23 cellular contexts compared by ENCODE assay signal in the genomic region with DNA sequence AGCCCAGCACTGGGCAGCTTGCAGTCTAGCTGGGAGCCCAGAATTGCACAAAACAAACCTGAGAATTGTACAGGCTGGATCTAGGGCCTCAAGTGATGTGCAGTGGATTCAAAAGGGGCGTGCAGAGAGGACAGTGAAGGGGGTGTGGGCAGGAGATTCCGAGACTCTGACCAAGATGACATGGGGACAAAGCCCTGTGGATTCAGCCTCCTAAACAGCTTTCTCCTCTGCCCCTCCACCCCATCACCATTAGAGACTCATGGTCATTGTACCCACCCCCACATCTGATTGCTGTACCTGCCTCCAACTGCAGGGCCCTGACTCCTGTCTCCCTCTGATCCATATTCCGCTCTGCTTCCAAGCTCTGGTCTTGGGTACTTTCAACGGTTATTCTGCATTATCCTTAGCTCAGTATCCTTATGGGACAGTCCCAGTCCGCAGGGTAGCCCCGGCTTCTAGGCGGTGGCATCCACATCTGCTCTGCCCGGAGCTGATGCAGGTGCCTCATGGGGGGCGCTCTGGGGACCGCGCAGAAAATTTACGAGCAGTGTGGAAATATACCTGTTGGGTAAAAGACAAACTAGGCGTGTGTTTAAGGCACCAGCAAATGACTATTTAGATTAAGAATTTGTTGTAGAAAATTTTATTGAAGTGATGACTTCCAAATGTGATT. TPM values are rescaled to one million over a fixed set of nuclear protein-coding genes. Genes with fewer than 3 reads are reported as not detected.
DNase-seq lines count a peak whose midpoint lies in the region; ATAC-seq and FAIRE-seq lines count a peak whose summit lies in the region.
"Had no signal": no experiment of that assay in that cellular context is flagged by ENCODE, and none has a peak within 500 bp of the region (broad histone marks: within the 10 kb centered on the region; RNA-seq: fewer than 3 reads in every experiment).

No MANE protein-coding gene starts in this region.

- H3K4me3 Mint-ChIP-seq in CD4-positive, alpha-beta memory T cell: peak overlapping the region in 7 of 8 donors; percentile 3 to 70 (median 60)
- H3K4me3 Mint-ChIP-seq in T-helper 17 cell (peak overlapping the region; percentile 59), naive B cell (peak overlapping the region in 5 of 8 donors; percentile 5 to 90 (median 77))

- intact Hi-C loops in CD4-positive, alpha-beta memory T cell (cut with micrococcal nuclease): loop anchor here (2.0 kb wide), 1 partner anchor 49 kb away; no protein-coding TSS in a partner anchor

- H3K27ac ChIP-seq in CD4-positive, alpha-beta memory T cell (ENCODE audit: low read depth, low read length): no peak overlapping the region
- H3K27ac ChIP-seq: gastroesophageal sphincter, left lung had no signal

- peaks cover 14% of the 10 kb centered on the region for H3K36me3 ChIP-seq in CD4-positive, alpha-beta memory T cell (ENCODE audit: insufficient read depth, low read length)

- no peaks in the 10 kb centered on the region for H3K9me3 ChIP-seq in CD4-positive, alpha-beta memory T cell (ENCODE audit: control insufficient read depth in 1 of 2, low read length in 2 of 2)
- no peaks in the 10 kb centered on the region for H3K9me3 ChIP-seq in T-helper 17 cell (ENCODE audit: control insufficient read depth, low read length, poor library complexity, severe bottlenecking)
- H3K9me3 ChIP-seq: gastroesophageal sphincter, left lung had no signal

- H3K4me1 ChIP-seq in CD4-positive, alpha-beta memory T cell (ENCODE audit: insufficient read depth, low read length): peaks cover 4% of the 10 kb centered on the region

- ATAC-seq in T-helper 17 cell (no peak), naive B cell (ENCODE audit: low read depth in 2 of 2) (no peak)
- ATAC-seq: gastroesophageal sphincter had no signal

- CTCF ChIA-PET in CD4-positive, alpha-beta memory T cell (lab: Charles Lee; ENCODE audit: partially characterized antibody): interaction anchor here (0.7 to 1.5 kb wide), 3 partner anchors 48 to 102 kb away, joined by 3 read pairs; no protein-coding TSS in a partner anchor

- H3K27me3 ChIP-seq in CD4-positive, alpha-beta memory T cell (ENCODE audit: insufficient read depth, low read length): peaks cover 7% of the 10 kb centered on the region

- no peak overlapping the region for H3K4me3 ChIP-seq in CD4-positive, alpha-beta memory T cell (ENCODE audit: low read length in 2 of 2)
- H3K4me3 ChIP-seq: gastroesophageal sphincter, left lung had no signal

- H3K4me1 Mint-ChIP-seq in CD4-positive, alpha-beta memory T cell: peaks cover 2 to 12% (median 5%) of the 10 kb centered on the region in 4 donors
- peaks cover 6% of the 10 kb centered on the region for H3K4me1 Mint-ChIP-seq in T-helper 17 cell
- H3K4me1 Mint-ChIP-seq in naive B cell: peaks cover 5 to 15% (median 6%) of the 10 kb centered on the region in 3 donors

- POLR2A ChIA-PET in CD4-positive, alpha-beta memory T cell (lab: Charles Lee; ENCODE audit: partially characterized antibody): no interaction called here

- peak; percentile 23 for FAIRE-seq in GM19239 (lab: Jason Lieb, UNC)
- FAIRE-seq: GM18507 had no signal

- H3K36me3 Mint-ChIP-seq in CD4-positive, alpha-beta memory T cell: peaks cover 9 to 28% of the 10 kb centered on the region in 2 donors
- H3K36me3 Mint-ChIP-seq in T-helper 17 cell (ENCODE audit: low read depth) (peaks cover 2% of the 10 kb centered on the region), naive B cell (no peaks in the 10 kb centered on the region)

- H3K9me3 Mint-ChIP-seq in CD4-positive, alpha-beta memory T cell: no peaks in the 10 kb centered on the region
- H3K9me3 Mint-ChIP-seq in naive B cell: no peaks in the 10 kb centered on the region
- H3K9me3 Mint-ChIP-seq: dendritic cell treated with granulocyte-macrophage colony-stimulating factor and Interleukin-4, amounts not matched to agents 40 ng/mL and 50 ng/mL, for 4 days; HFFc6 had no signal

- H3K27ac Mint-ChIP-seq in CD4-positive, alpha-beta memory T cell: peak overlapping the region in 3 of 7 donors; percentile 3 to 32 (median 31)
- H3K27ac Mint-ChIP-seq in T-helper 17 cell: peak overlapping the region; percentile 57
- peak overlapping the region in 1 of 6 donors; percentile 11 for H3K27ac Mint-ChIP-seq in naive B cell
- H3K27ac Mint-ChIP-seq: dendritic cell treated with granulocyte-macrophage colony-stimulating factor and Interleukin-4, amounts not matched to agents 40 ng/mL and 50 ng/mL, for 4 days; HFFc6 had no signal

- DNase-seq in CD4-positive, alpha-beta memory T cell: no peak
- no peak for DNase-seq in GM19239 (ENCODE audit: insufficient read length, low spot score)
- DNase-seq in T-helper 17 cell: no peak
- DNase-seq in naive B cell: no peak
- DNase-seq in NCI-H2029 treated with DMSO at 0.1 percent for 48 hours (lab: John Stamatoyannopoulos, UW): no peak
- no peak for DNase-seq in stimulated activated CD4-positive, alpha-beta T cell treated with anti-CD3 and anti-CD28 coated beads, Interleukin-12 subunit alpha, Interleukin-12 subunit beta, amount 100 ng/mL, for 4 hours
- no peak for DNase-seq in NCI-H146 (lab: John Stamatoyannopoulos, UW)
- DNase-seq: activated CD8-positive, alpha-beta memory T cell treated with anti-CD3 and anti-CD28 coated beads, Interleukin-2, amount 50 U/mL, for 4 hours; activated naive CD4-positive, alpha-beta T cell treated with anti-CD3 and anti-CD28 coated beads, Interleukin-2, amount 50 U/mL, for 16 hours; AML-193; DMS153; HFFc6; left lung; NCI-H187 treated with DMSO at 0.1 percent for 48 hours; stimulated activated CD4-positive, alpha-beta T cell treated with anti-CD3 and anti-CD28 coated beads, Interleukin-2, amount 100 ng/mL, for 48 hours; T1000 had no signal

- H3K27me3 Mint-ChIP-seq in CD4-positive, alpha-beta memory T cell: peaks cover 10 to 11% of the 10 kb centered on the region in 2 donors
- H3K27me3 Mint-ChIP-seq in T-helper 17 cell (peaks cover 23% of the 10 kb centered on the region), naive B cell (peaks cover 9 to 30% (median 20%) of the 10 kb centered on the region in 3 donors)

RNA-seq across cellular contexts. Expression of gene BMP8A, which starts 1.7 kb away (rescaled TPM):
- not detected for total RNA-seq in CD4-positive, alpha-beta memory T cell
- polyA plus RNA-seq in CD4-positive, alpha-beta memory T cell: not detected
- under 1 TPM in 1 of 2 donors, not detected in 1; 0.23 TPM for total RNA-seq in T-helper 17 cell
- 1 to 10 TPM in 1 of 6 donors, under 1 TPM in 1, not detected in 4; 0.95 to 1.3 TPM for polyA plus RNA-seq in naive B cell (ENCODE audit: low read depth in 6 of 6)
- total RNA-seq: epithelial cell of proximal tubule, HFFc6, MCF 10A, NCI-H460, SK-MEL-5 had no signal
